Comparison of ENCODE assay signal across 18 cellular contexts in the genomic region with DNA sequence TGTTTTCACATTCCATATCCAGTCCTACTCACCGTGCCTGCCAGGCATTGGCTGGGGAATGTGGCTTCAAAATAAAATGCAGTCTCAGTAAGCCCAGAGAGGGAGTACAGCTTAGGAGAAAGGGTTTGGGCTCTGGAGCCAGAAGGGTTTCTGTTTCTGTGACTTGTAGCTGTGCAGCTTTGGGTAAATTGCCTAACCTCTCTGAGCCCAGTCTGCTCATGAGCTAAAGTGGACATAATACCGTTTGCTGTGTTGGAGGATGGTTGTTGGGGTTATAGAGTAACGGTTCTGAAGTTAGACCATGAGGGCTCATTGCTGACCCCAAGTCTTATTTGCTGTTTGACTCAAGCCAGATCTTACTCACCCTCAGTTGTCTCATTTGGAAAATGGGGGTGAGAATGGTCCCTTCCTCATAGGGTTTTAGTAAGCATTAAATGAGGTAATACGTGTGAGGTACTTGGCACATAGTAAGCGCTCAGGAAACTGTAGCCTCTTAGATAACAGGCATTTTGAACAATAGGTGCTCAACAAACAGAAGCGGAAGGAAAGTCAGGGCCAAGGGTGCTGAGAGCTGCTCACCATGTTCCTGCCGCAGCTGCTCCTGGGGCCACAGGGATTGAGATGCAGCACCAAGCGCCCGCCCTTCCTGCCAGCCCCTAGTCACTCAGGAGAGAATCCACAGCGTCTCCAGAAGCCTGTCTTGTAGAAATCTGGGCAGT. TPM values are rescaled to one million over a fixed set of nuclear protein-coding genes. Genes with fewer than 3 reads are reported as not detected.
A peak's percentile ranks its signal among the peaks of the same experiment; 100 is the strongest.
DNase-seq lines count a peak whose midpoint lies in the region; ATAC-seq and TF ChIP-seq lines count a peak whose summit lies in the region.
"Had no signal": no experiment of that assay in that cellular context is flagged by ENCODE, and none has a peak within 500 bp of the region (broad histone marks: within the 10 kb centered on the region; RNA-seq: fewer than 3 reads in every experiment).

No MANE protein-coding gene starts in this region.

- ATAC-seq in Right ventricle myocardium superior (ENCODE audit: poor library complexity): no peak
- ATAC-seq in Right ventricle myocardium inferior: no peak
- peak; percentile 17 to 64 (median 30) for ATAC-seq in right lobe of liver
- no peak for ATAC-seq in HG02852 (IDR thresholded peaks at IDR 0.05; ENCODE audit: unreplicated experiment)

- no peaks in the 10 kb centered on the region for H3K9me3 ChIP-seq in right lobe of liver
- H3K9me3 ChIP-seq: Caco-2, HAP-1, SK-N-SH had no signal

- DNase-seq in Right ventricle myocardium superior: peak; percentile 57
- DNase-seq in Right ventricle myocardium inferior (ENCODE audit: missing footprints): no peak
- peak; percentile 39 for DNase-seq in ecto neural progenitor cell (ENCODE audit: low spot score)
- DNase-seq in right lobe of liver: no peak
- no peak for DNase-seq in activated gamma-delta T cell (lab: John Stamatoyannopoulos, UW)
- no peak for DNase-seq in NCI-H146 (lab: John Stamatoyannopoulos, UW)
- no peak for DNase-seq in head of caudate nucleus
- DNase-seq: Caco-2, NCI-H1436 treated with DMSO at 0.1 percent for 48 hours, NCI-H2081 treated with DMSO at 0.1 percent for 48 hours, NCI-H524 treated with DMSO at 0.1 percent for 48 hours, SK-N-SH had no signal

- intact Hi-C loops in Right ventricle myocardium superior (cut with DNase I) (loop anchor here (5.0 kb wide), 1 partner anchor 1088 kb away; no protein-coding TSS in a partner anchor), Right ventricle myocardium inferior (cut with DNase I) (no loop called here), right lobe of liver (cut with DNase I) (no loop called here), head of caudate nucleus (cut with DNase I) (loop anchor here (10.0 kb wide), 1 partner anchor 1081 kb away; no protein-coding TSS in a partner anchor)

- TF ChIP-seq CTCF in right lobe of liver (IDR thresholded peaks at IDR 0.05): no peak

- H3K36me3 ChIP-seq in right lobe of liver: no peaks in the 10 kb centered on the region
- H3K36me3 ChIP-seq: HAP-1 had no signal

- no peaks in the 10 kb centered on the region for H3K27me3 ChIP-seq in right lobe of liver

- 46% methylated on average over 6 of the region's 10 CpGs for WGBS in right lobe of liver (ENCODE audit: insufficient coverage, low coverage, low lambda C conversion rate, missing lambda C conversion rate)

- no peak overlapping the region for H3K27ac ChIP-seq in right lobe of liver
- H3K27ac ChIP-seq: 22Rv1, C4-2B had no signal

- TF ChIP-seq POLR2A in right lobe of liver (IDR thresholded peaks at IDR 0.05): no peak

- no peaks in the 10 kb centered on the region for H3K4me1 ChIP-seq in right lobe of liver
- H3K4me1 ChIP-seq: Caco-2 had no signal

- no peak overlapping the region for H3K4me3 ChIP-seq in right lobe of liver
- H3K4me3 ChIP-seq: HAP-1 had no signal

RNA-seq across cellular contexts. Expression of a gene that starts 45.5 kb away (rescaled TPM):
- total RNA-seq in Right ventricle myocardium superior: not detected
- total RNA-seq in Right ventricle myocardium inferior: not detected
- not detected for total RNA-seq in right lobe of liver
- total RNA-seq: Caco-2, HT1080, PC-3 had no signal

Comparison
In these comparisons a context has a peak if more than half of its experiments do, and no peak if none do; other contexts are left out.
1. DNase-seq: peak in Right ventricle myocardium superior (single experiment) and ecto neural progenitor cell (single experiment); none in Right ventricle myocardium inferior (single experiment), right lobe of liver (0 of 3), activated gamma-delta T cell (single experiment), NCI-H146 (single experiment) and head of caudate nucleus (0 of 42).
2. intact Hi-C loops: an anchor here in Right ventricle myocardium superior (5.0 kb wide) and head of caudate nucleus (10.0 kb wide); none called in Right ventricle myocardium inferior and right lobe of liver.
3. ATAC-seq: peak in right lobe of liver (4 of 4); none in Right ventricle myocardium superior (single experiment), Right ventricle myocardium inferior (single experiment) and HG02852 (single experiment).